ENCODE assay signal across 1 cellular context in the genomic region with DNA sequence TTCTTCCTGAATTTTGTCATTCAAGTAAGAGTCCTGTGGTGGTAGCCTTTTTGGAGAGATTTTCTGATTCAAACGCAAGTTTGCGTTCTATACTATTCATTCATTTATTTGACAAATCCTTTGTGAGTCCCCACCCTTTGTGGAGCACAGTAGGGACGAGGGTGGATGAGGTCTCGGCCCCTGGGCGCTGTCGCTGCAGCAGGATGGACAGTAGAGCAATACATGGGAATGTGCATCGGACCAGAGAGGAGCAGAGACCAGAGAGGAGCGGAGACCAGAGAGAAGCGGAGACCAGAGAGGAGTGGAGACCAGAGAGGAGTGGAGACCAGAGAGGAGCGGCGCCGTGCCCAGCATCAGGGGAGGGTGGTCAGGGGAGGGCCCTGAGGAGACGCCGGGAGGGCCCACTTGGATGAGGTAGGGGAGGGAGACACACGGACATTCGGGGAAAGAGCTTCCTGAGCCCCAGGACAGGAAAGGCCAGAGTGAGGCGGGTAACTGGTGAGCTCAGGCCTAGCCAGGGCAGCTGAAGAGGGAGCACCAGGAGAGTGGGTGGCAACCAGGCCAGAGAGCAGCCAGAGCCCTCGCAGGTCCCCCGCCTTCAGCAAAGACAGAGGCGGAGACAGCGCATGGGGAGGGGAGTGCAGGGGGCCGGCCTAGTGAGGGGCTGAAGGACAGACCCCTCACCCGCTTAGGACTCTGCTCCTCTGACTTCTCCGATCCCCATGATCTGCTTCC.
TF ChIP-seq lines count a peak whose summit lies in the region.

No MANE protein-coding gene starts in this region.

TF ChIP-seq in H1, 55 proteins besides CTCF, POLR2A, EP300 and RAD21:
- TF ChIP-seq RXRA (IDR thresholded peaks at IDR 0.05; ENCODE audit: insufficient read depth, low read depth, low read length) (no peak), TBP (IDR thresholded peaks at IDR 0.05; ENCODE audit: low read depth, low read length) (no peak), SUZ12 (IDR thresholded peaks at IDR 0.05; ENCODE audit: low read length) (no peak), SP1 (IDR thresholded peaks at IDR 0.05; ENCODE audit: low read depth, low read length) (no peak), SIX5 (IDR thresholded peaks at IDR 0.05; ENCODE audit: low read depth, low read length) (no peak), CBX5 (IDR thresholded peaks at IDR 0.05; ENCODE audit: low read depth, low read length) (no peak), TEAD4 (IDR thresholded peaks at IDR 0.05; ENCODE audit: low read depth, low read length) (no peak), NRF1 (IDR thresholded peaks at IDR 0.05; ENCODE audit: low read depth, low read length) (no peak), MAFK (IDR thresholded peaks at IDR 0.05; ENCODE audit: low read depth, low read length) (no peak), POU5F1 (IDR thresholded peaks at IDR 0.05; ENCODE audit: low read depth, low read length) (no peak)
- TF ChIP-seq, protein P1, sequence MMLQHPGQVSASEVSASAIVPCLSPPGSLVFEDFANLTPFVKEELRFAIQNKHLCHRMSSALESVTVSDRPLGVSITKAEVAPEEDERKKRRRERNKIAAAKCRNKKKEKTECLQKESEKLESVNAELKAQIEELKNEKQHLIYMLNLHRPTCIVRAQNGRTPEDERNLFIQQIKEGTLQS (IDR thresholded peaks at IDR 0.05; ENCODE audit: insufficient read depth, low read depth, low read length) = no peak
